ENCODE assay signal across 8 cellular contexts in the genomic region with DNA sequence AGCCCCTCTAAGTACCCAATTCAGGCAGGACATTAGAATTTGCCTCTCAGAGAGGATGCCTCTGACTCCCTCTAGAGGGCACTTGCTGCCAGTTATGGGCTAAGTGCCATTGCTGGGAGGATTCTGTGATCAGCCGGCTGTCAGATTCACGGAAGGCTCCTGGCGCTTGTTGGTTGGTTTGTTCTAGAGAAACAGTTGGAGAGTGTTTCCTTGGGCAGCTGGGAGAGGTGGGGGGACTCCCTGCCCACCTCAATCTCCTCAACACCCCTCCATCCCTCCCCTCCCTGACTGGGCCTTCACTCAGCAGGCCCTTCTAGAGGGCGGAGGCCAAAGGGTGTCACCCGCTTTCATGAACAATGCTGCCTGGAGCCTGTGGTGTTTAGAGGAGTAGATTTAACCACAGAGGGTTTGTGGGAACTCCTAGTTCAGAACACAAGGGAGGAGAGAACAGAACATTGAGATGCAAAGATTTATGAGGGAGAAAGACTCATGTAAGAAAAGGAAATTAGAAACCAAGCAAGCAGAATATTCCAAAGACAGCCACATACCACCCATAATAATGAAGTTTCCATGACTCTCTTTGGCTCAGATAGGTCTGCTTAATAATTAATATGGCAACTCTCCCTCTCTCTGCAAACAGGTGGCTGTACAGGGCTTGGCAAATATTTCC. TPM values are rescaled to one million over a fixed set of nuclear protein-coding genes. Genes with fewer than 3 reads are reported as not detected.
A peak's percentile ranks its signal among the peaks of the same experiment; 100 is the strongest.
DNase-seq lines count a peak whose midpoint lies in the region; ATAC-seq lines count a peak whose summit lies in the region.

No MANE protein-coding gene starts in this region.

- no peaks in the 10 kb centered on the region for H4K20me1 ChIP-seq in BLaER1 treated with 17β-estradiol and CSF1 and Interleukin-3, amounts not matched to agents 10 nM and 100 nM

- peak overlapping the region; percentile 14 to 58 (median 40); a peak in 17 of 22 replicates for H3K4me2 ChIP-seq in BLaER1 treated with 17β-estradiol and CSF1 and Interleukin-3, amounts not matched to agents 10 nM and 100 nM

- H3K9me3 ChIP-seq in BLaER1 treated with 17β-estradiol and CSF1 and Interleukin-3, amounts not matched to agents 10 nM and 100 nM (replicated peaks in 1 of 11): peaks cover 0 to under 1% (median 0%) of the 10 kb centered on the region in 11 experiments; a peak in 1 of 22 replicates
- no peaks in the 10 kb centered on the region for H3K9me3 ChIP-seq in HAP-1
- no peaks in the 10 kb centered on the region for H3K9me3 ChIP-seq in ectodermal cell (ENCODE audit: control insufficient read depth, low read length)

- H3K9me3 Mint-ChIP-seq in memory B cell: no peaks in the 10 kb centered on the region

- peak overlapping the region in 3 of 11 experiments; percentile 12 to 39 (median 22); a peak in 3 of 22 replicates for H3K9ac ChIP-seq in BLaER1 treated with 17β-estradiol and CSF1 and Interleukin-3, amounts not matched to agents 10 nM and 100 nM

- H3K4me3 Mint-ChIP-seq in memory B cell: no peak overlapping the region

- DNase-seq in HAP-1 (ENCODE audit: low spot score in 2 of 2) (peak; percentile 57 to 74), NCI-H526 (lab: John Stamatoyannopoulos, UW) (peak; percentile 80 to 93), memory B cell (ENCODE audit: low spot score in 2 of 2) (peak; percentile 28)
- peak; percentile 17 to 30 for DNase-seq in activated CD8-positive, alpha-beta memory T cell treated with anti-CD3 and anti-CD28 coated beads for 1 hour (ENCODE audit: extremely low read depth in 1 of 2, low read depth in 1 of 2)
- peak; percentile 7 to 14 for DNase-seq in stimulated activated CD8-positive, alpha-beta memory T cell treated with anti-CD3 and anti-CD28 coated beads, Interleukin-15, amount 100 ng/mL, for 4 hours (ENCODE audit: low read depth in 2 of 2)

- H3K36me3 ChIP-seq in BLaER1 treated with 17β-estradiol and CSF1 and Interleukin-3, amounts not matched to agents 10 nM and 100 nM: no peaks in the 10 kb centered on the region
- H3K36me3 ChIP-seq in HAP-1 (replicated peaks): no peaks in the 10 kb centered on the region
- H3K36me3 ChIP-seq in ectodermal cell (ENCODE audit: control insufficient read depth, insufficient read depth, low read length): no peaks in the 10 kb centered on the region

- H3K27me3 ChIP-seq in BLaER1 treated with 17β-estradiol and CSF1 and Interleukin-3, amounts not matched to agents 10 nM and 100 nM: no peaks in the 10 kb centered on the region
- H3K27me3 ChIP-seq in HAP-1 (ENCODE audit: low read depth) (no peaks in the 10 kb centered on the region), ectodermal cell (ENCODE audit: control insufficient read depth, insufficient read depth, low read length, poor library complexity, severe bottlenecking) (no peaks in the 10 kb centered on the region)

- H3K27ac ChIP-seq in BLaER1 treated with 17β-estradiol and CSF1 and Interleukin-3, amounts not matched to agents 10 nM and 100 nM: no peak overlapping the region
- peak overlapping the region; percentile 56 for H3K27ac ChIP-seq in ectodermal cell (ENCODE audit: insufficient read depth, low read depth, low read length, poor library complexity, severe bottlenecking)

- H3K27me3 Mint-ChIP-seq in memory B cell: peaks cover 9% of the 10 kb centered on the region

- WGBS in ectodermal cell, 2 experiments: 29 to 41% methylated on average over 3 to 5 of the region's 5 CpGs

- no peak overlapping the region for H3K27ac Mint-ChIP-seq in memory B cell

- peak; percentile 80 for ATAC-seq in memory B cell (ENCODE audit: low read depth)
- no peak for ATAC-seq in HG03135 (IDR thresholded peaks at IDR 0.05; ENCODE audit: unreplicated experiment)

- no peaks in the 10 kb centered on the region for H3K4me1 Mint-ChIP-seq in memory B cell

- peaks cover 0 to 9% (median 0%) of the 10 kb centered on the region in 10 experiments; a peak in 4 of 20 replicates for H3K4me1 ChIP-seq in BLaER1 treated with 17β-estradiol and CSF1 and Interleukin-3, amounts not matched to agents 10 nM and 100 nM
- H3K4me1 ChIP-seq in HAP-1 (peaks cover 3% of the 10 kb centered on the region; the same call in 1 of the 2 replicates), ectodermal cell (ENCODE audit: control insufficient read depth, insufficient read depth, low read length) (peaks cover 3% of the 10 kb centered on the region)

- H3K4me3 ChIP-seq in BLaER1 treated with 17β-estradiol and CSF1 and Interleukin-3, amounts not matched to agents 10 nM and 100 nM: no peak overlapping the region
- H3K4me3 ChIP-seq in HAP-1 (no peak overlapping the region), ectodermal cell (ENCODE audit: insufficient read depth, low read depth, low read length) (no peak overlapping the region)

- no peaks in the 10 kb centered on the region for H3K36me3 Mint-ChIP-seq in memory B cell

- in situ Hi-C loops in HAP-1 (cut with MboI; ENCODE audit: low sequenced_read_pairs): no loop called here

RNA-seq across cellular contexts. Expression of a gene that starts 29.9 kb away (rescaled TPM):
- 24.0 TPM for polyA plus RNA-seq in ectodermal cell (2013, experiment 1 of 4)
- polyA plus RNA-seq in ectodermal cell (2013, experiment 2 of 4): 26.7 TPM
- 17.5 TPM for polyA plus RNA-seq in ectodermal cell (2013, experiment 3 of 4)
- 26.7 TPM for polyA plus RNA-seq in ectodermal cell (2013, experiment 4 of 4)

Comparison
In these comparisons a context has a peak if more than half of its experiments do, and no peak if none do; other contexts are left out.
1. DNase-seq: peak in every context shown above with its lines; median percentile 86 in NCI-H526; 66 in HAP-1; 28 in memory B cell; 24 in activated CD8-positive, alpha-beta memory T cell treated with anti-CD3 and anti-CD28 coated beads for 1 hour; 10 in stimulated activated CD8-positive, alpha-beta memory T cell treated with anti-CD3 and anti-CD28 coated beads, Interleukin-15, amount 100 ng/mL, for 4 hours.